8 cellular contexts compared by ENCODE assay signal in genomic region chr12:98503343-98503592, GRCh38. TPM values are rescaled to one million over a fixed set of nuclear protein-coding genes. Genes with fewer than 3 reads are reported as not detected.
A peak's percentile ranks its signal among the peaks of the same experiment; 100 is the strongest.
DNase-seq lines count a peak whose midpoint lies in the region; ATAC-seq and TF ChIP-seq lines count a peak whose summit lies in the region.

No MANE protein-coding gene starts in this region.

- peaks cover 6% of the 10 kb centered on the region for H3K27me3 Mint-ChIP-seq in T-helper 17 cell

- H3K4me3 ChIP-seq in ascending aorta (peak overlapping the region; percentile 51 to 70), right cardiac atrium (ENCODE audit: low read length) (peak overlapping the region; percentile 79), vagina (peak overlapping the region; percentile 60)

- intact Hi-C loops in ascending aorta (cut with DNase I) = loop anchor here (1.0 to 10.0 kb wide), 6 partner anchors 12 to 952 kb away; partner anchors contain the start of genes APAF1, SLC25A3 and TMPO
- intact Hi-C loops in right cardiac atrium (cut with DNase I) = no loop called here
- intact Hi-C loops in vagina (cut with DNase I) = no loop called here

- DNase-seq in GM10266 (ENCODE audit: extremely low spot score) = peak; percentile 60
- peak; percentile 88 for DNase-seq in NCI-H1092 (lab: John Stamatoyannopoulos, UW)
- DNase-seq in T-helper 17 cell = peak; percentile 56 to 77 (median 71)
- DNase-seq in ascending aorta (ENCODE audit: low spot score in 2 of 2) = peak; percentile 47 to 94
- DNase-seq in right cardiac atrium = peak; percentile 85 to 94 (median 93)
- DNase-seq in pulmonary artery endothelial cell (ENCODE audit: low read depth, low spot score) = peak; percentile 76
- peak in 1 of 2 donors; percentile 98 for DNase-seq in vagina (ENCODE audit: extremely low spot score in 2 of 2)

- TF ChIP-seq CTCF in GM10266 (IDR thresholded peaks at IDR 0.05; ENCODE audit: control insufficient read depth, insufficient read depth, low read depth, missing control alignments) (no peak), ascending aorta (IDR thresholded peaks at IDR 0.05) (no peak), vagina (IDR thresholded peaks at IDR 0.05) (no peak)

- H3K36me3 ChIP-seq in ascending aorta (no peaks in the 10 kb centered on the region), vagina (no peaks in the 10 kb centered on the region)

- H3K27ac Mint-ChIP-seq in T-helper 17 cell = peak overlapping the region; percentile 97

- peak overlapping the region; percentile 95 for H3K27ac ChIP-seq in ascending aorta
- peak overlapping the region; percentile 99 for H3K27ac ChIP-seq in right cardiac atrium (ENCODE audit: low read length)
- peak overlapping the region; percentile 96 for H3K27ac ChIP-seq in vagina

- H3K4me1 ChIP-seq in ascending aorta (peaks cover 0 to 2% of the 10 kb centered on the region in 2 donors), right cardiac atrium (ENCODE audit: control insufficient read depth, insufficient read depth, low read length) (no peaks in the 10 kb centered on the region), vagina (peaks cover 14% of the 10 kb centered on the region)

- WGBS in right cardiac atrium = under 1% methylated on average over 16 of the region's 16 CpGs

- H3K27me3 ChIP-seq in ascending aorta (no peaks in the 10 kb centered on the region), right cardiac atrium (ENCODE audit: control insufficient read depth, insufficient read depth) (no peaks in the 10 kb centered on the region), vagina (no peaks in the 10 kb centered on the region)

- peaks cover 32% of the 10 kb centered on the region for H3K4me1 Mint-ChIP-seq in T-helper 17 cell

- TF ChIP-seq POLR2A in vagina (IDR thresholded peaks at IDR 0.05) = no peak

- H3K36me3 Mint-ChIP-seq in T-helper 17 cell (ENCODE audit: low read depth) = peaks cover 2% of the 10 kb centered on the region

- ATAC-seq in HG02571 (IDR thresholded peaks at IDR 0.05; ENCODE audit: unreplicated experiment) (peak; percentile 57), T-helper 17 cell (peak; percentile 70), right cardiac atrium (peak; percentile 95 to 96)

- no peaks in the 10 kb centered on the region for H3K9me3 ChIP-seq in T-helper 17 cell (ENCODE audit: control insufficient read depth, low read length, poor library complexity, severe bottlenecking)
- no peaks in the 10 kb centered on the region for H3K9me3 ChIP-seq in ascending aorta
- no peaks in the 10 kb centered on the region for H3K9me3 ChIP-seq in right cardiac atrium (ENCODE audit: control insufficient read depth, low read length)
- no peaks in the 10 kb centered on the region for H3K9me3 ChIP-seq in vagina

- peak overlapping the region; percentile 87 for H3K4me3 Mint-ChIP-seq in T-helper 17 cell

RNA-seq across cellular contexts. Expression of gene TMPO, which starts 12.1 kb away (rescaled TPM):
- total RNA-seq in T-helper 17 cell (10 to 100 TPM; 68.1 to 79.4 TPM), ascending aorta (80.6 TPM), right cardiac atrium (10 to 100 TPM; 18.8 to 28.9 (median 21.6) TPM), pulmonary artery endothelial cell (98.7 and 191 TPM in 2 replicates), vagina (103 TPM)
- polyA plus RNA-seq in right cardiac atrium = 14.8 TPM
